Comparison of ENCODE assay signal across 1 cellular context in the genomic region with DNA sequence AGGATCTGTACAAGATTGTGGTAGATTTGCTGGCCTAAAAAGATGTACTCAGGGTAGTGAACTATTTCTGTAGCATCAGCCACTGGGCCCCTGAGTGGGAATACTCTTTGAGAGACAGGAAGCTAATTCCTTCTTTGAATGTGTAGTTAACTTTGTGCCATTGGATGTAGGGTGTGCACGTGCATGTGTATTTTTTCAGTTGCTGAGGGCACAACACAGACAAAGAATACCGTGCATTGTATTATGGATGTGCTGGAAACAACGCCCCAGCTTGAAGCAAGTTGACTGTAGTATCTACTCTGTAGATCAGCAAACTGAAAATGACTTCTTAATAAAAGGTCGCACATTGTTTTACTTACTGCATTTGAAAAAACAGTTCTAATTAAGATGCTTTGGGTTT.
TF ChIP-seq lines count a peak whose summit lies in the region.

No MANE protein-coding gene starts in this region.

TF ChIP-seq in GM23338, 12 proteins besides CTCF, POLR2A, EP300 and RAD21:
- TF ChIP-seq REST (IDR thresholded peaks at IDR 0.05; ENCODE audit: unreplicated experiment): no peak
- no peak for TF ChIP-seq EZH2phosphoT487 (IDR thresholded peaks at IDR 0.05; ENCODE audit: unreplicated experiment)
- no peak for TF ChIP-seq STAT1 (IDR thresholded peaks at IDR 0.05; ENCODE audit: unreplicated experiment)
- no peak for TF ChIP-seq POLR2AphosphoS5 (IDR thresholded peaks at IDR 0.05; ENCODE audit: low read depth)
- TF ChIP-seq EZH2 (IDR thresholded peaks at IDR 0.05; ENCODE audit: low read depth, unreplicated experiment): no peak
- no peak for TF ChIP-seq ZNF331 (CRISPR knock-in tag; IDR thresholded peaks at IDR 0.05; ENCODE audit: low read depth)
- TF ChIP-seq ETS1 (IDR thresholded peaks at IDR 0.05): no peak
- no peak for TF ChIP-seq ZNF462 (CRISPR knock-in tag; IDR thresholded peaks at IDR 0.05)
- TF ChIP-seq ZNF114 (CRISPR knock-in tag; IDR thresholded peaks at IDR 0.05): no peak
